8 cellular contexts compared by ENCODE assay signal in genomic region chr17:42773290-42774035, GRCh38. TPM values are rescaled to one million over a fixed set of nuclear protein-coding genes. Genes with fewer than 3 reads are reported as not detected.
A peak's percentile ranks its signal among the peaks of the same experiment; 100 is the strongest.
DNase-seq lines count a peak whose midpoint lies in the region; ATAC-seq and TF ChIP-seq lines count a peak whose summit lies in the region.

Gene VPS25 (plus strand): TSS chr17:42773449. CDS start chr17:42773476, 27 bp downstream.

- CTCF ChIA-PET in AG04450 (lab: Charles Lee), result interaction anchor here (1.4 to 3.3 kb wide), 5 partner anchors 10 to 195 kb away, joined by 3 to 39 read pairs (median 5); partner anchors contain the start of gene BECN1

- H3K9ac ChIP-seq in muscle layer of colon (ENCODE audit: low read length), result peak within 1 kb of the TSS; percentile 89

- H3K9me3 ChIP-seq in AG04450 (ENCODE audit: control insufficient read depth, insufficient read depth, low read length) (no peaks in the 10 kb centered on the region), muscle layer of colon (ENCODE audit: low read length) (no peaks in the 10 kb centered on the region)

- peak; percentile 97 for TF ChIP-seq POLR2A in GM19099 (IDR thresholded peaks at IDR 0.05; ENCODE audit: extremely low read depth, insufficient read length, low read depth)

- H3K27ac ChIP-seq in AG04450 (ENCODE audit: low read depth, low read length) (peak within 1 kb of the TSS; percentile 85), muscle layer of colon (ENCODE audit: low read depth, low read length) (peak within 1 kb of the TSS; percentile 92)

- no peak for TF ChIP-seq EP300 in Ishikawa (IDR thresholded peaks at IDR 0.05; ENCODE audit: borderline replicate concordance)

- peak; percentile 55 for DNase-seq in AG04450 (ENCODE audit: low read depth, low spot score)
- DNase-seq in activated T-cell treated with anti-CD3 and anti-CD28 coated beads, Interleukin-2, amount 50 U/mL, for 1 hour, result peak; percentile 78
- peak; percentile 48 to 63 for DNase-seq in stimulated activated CD8-positive, alpha-beta memory T cell treated with anti-CD3 and anti-CD28 coated beads, Interleukin-7, amount 100 ng/mL, for 1 hour (ENCODE audit: low read depth in 2 of 2)

- POLR2A ChIA-PET in AG04450 (lab: Yijun Ruan, JAX), result interaction anchor here (0.5 to 1.5 kb wide), 12 partner anchors 10 to 195 kb away, joined by 3 to 7 read pairs (median 4); partner anchors contain the start of genes BECN1, CNTD1 and RAMP2

- H3K4me1 ChIP-seq in muscle layer of colon (ENCODE audit: insufficient read depth, low read length), result peaks cover 7% of the 10 kb centered on the region

- TF ChIP-seq RAD21 in Ishikawa (IDR thresholded peaks at IDR 0.05; ENCODE audit: low read depth), result peak; percentile 3; the same call in 1 of the 2 replicates

- ATAC-seq in esophagus mucosa, result peak; percentile 83

- peak; percentile 30 for TF ChIP-seq CTCF in AG04450 (IDR thresholded peaks at IDR 0.05; ENCODE audit: low read depth, low read length)

- H3K4me3 ChIP-seq in AG04450 (ENCODE audit: low read depth, low read length) (peak within 1 kb of the TSS; percentile 97), muscle layer of colon (ENCODE audit: low read depth in 1 of 2, low read length in 2 of 2) (peak within 1 kb of the TSS; percentile 60 to 82)

- H3K27me3 ChIP-seq in AG04450 (ENCODE audit: control insufficient read depth, insufficient read depth, low read length) (no peaks in the 10 kb centered on the region), muscle layer of colon (ENCODE audit: control insufficient read depth in 1 of 2, insufficient read depth in 2 of 2, low read length in 2 of 2) (no peaks in the 10 kb centered on the region)

- H3K36me3 ChIP-seq in muscle layer of colon (ENCODE audit: insufficient read depth, low read length), result peaks cover 24% of the 10 kb centered on the region

TF ChIP-seq in Ishikawa, 13 proteins besides CTCF, POLR2A, EP300 and RAD21:
- TF ChIP-seq TCF12 (IDR thresholded peaks at IDR 0.05; ENCODE audit: low read depth) (peak; percentile 82), YY1 (IDR thresholded peaks at IDR 0.05; ENCODE audit: low read depth) (peak; percentile 86), NFIC (IDR thresholded peaks at IDR 0.05) (0 out of 2 replicates have a peak, but pooled peaks have one; percentile 21), USF1 (IDR thresholded peaks at IDR 0.05) (peak; percentile 61), REST (IDR thresholded peaks at IDR 0.05; ENCODE audit: low read depth) (no peak), ZBTB7A (IDR thresholded peaks at IDR 0.05; ENCODE audit: low read depth) (no peak), CEBPB (IDR thresholded peaks at IDR 0.05) (no peak; the same call in 1 of the 2 replicates), TAF1 (IDR thresholded peaks at IDR 0.05; ENCODE audit: low read depth) (peak; percentile 99), FOXM1 (IDR thresholded peaks at IDR 0.05; ENCODE audit: borderline replicate concordance, low read depth) (no peak), CREB1 (IDR thresholded peaks at IDR 0.05; ENCODE audit: low read depth) (no peak), MAX (IDR thresholded peaks at IDR 0.05) (peak; percentile 62), EGR1 (IDR thresholded peaks at IDR 0.05) (no peak), TEAD4 (IDR thresholded peaks at IDR 0.05) (no peak; the same call in 1 of the 2 replicates)

TF ChIP-seq in PFSK-1, 5 proteins besides CTCF, POLR2A, EP300 and RAD21:
- TF ChIP-seq TAF1 (IDR thresholded peaks at IDR 0.05; ENCODE audit: borderline replicate concordance, insufficient read depth, low read length) (peak; percentile 99), SIN3A (IDR thresholded peaks at IDR 0.05; ENCODE audit: borderline replicate concordance, insufficient read depth, low read length) (peak; percentile 75; the same call in 1 of the 2 replicates), POLR2AphosphoS5 (IDR thresholded peaks at IDR 0.05; ENCODE audit: low read depth, low read length) (peak; percentile 96), FOXP2 (optimal IDR thresholded peaks at IDR 0.05; ENCODE audit: borderline replicate concordance, extremely low read depth, extremely low read length, insufficient read depth) (peak; percentile 43), REST (IDR thresholded peaks at IDR 0.05; ENCODE audit: insufficient read depth in 1 of 2, low read depth in 2 of 2, low read length in 2 of 2) (peak in 1 of 2 experiments; percentile 67; a peak in 3 of 4 replicates)
TF ChIP-seq in PFSK-1: peak in this region for 5.

RNA-seq across cellular contexts. Expression of gene VPS25, which starts in this region (rescaled TPM):
- 94.0 and 107 TPM in 2 replicates for polyA plus RNA-seq in AG04450 (2011; rRNA removed)
- 45.7 and 66.4 TPM in 2 replicates for polyA minus RNA-seq in AG04450 (2011; rRNA and poly(A)+ RNA removed)
- polyA plus RNA-seq in PFSK-1 (2012; ENCODE audit: insufficient read length, low read depth), result 106 TPM
- total RNA-seq in esophagus mucosa, result 70.9 TPM

Comparison
In these comparisons a context has a peak if more than half of its experiments do, and no peak if none do; other contexts are left out.
1. Peak in every context shown above with its lines: DNase-seq, ATAC-seq, H3K4me3 ChIP-seq and H3K27ac ChIP-seq.